27 cellular contexts compared by ENCODE assay signal in genomic region chr4:151629097-151629783, GRCh38.
"Had no signal": no experiment of that assay in that cellular context is flagged by ENCODE, and none has a peak within 500 bp of the region (broad histone marks: within the 10 kb centered on the region; RNA-seq: fewer than 3 reads in every experiment).

No MANE protein-coding gene starts in this region.

- H3K79me2 ChIP-seq: parathyroid adenoma had no signal

- H3K4me1 ChIP-seq: esophagus muscularis mucosa, left lung, parathyroid adenoma, suprapubic skin, transverse colon, upper lobe of right lung, uterus had no signal

- H3K9me3 Mint-ChIP-seq: naive thymus-derived CD4-positive, alpha-beta T cell; neural progenitor cell; stimulated activated naive CD8-positive, alpha-beta T cell treated with anti-CD3 and anti-CD28 coated beads, Interleukin-15, amount 100 ng/mL, for 72 hours had no signal

- H3K36me3 Mint-ChIP-seq: neural progenitor cell had no signal

- FAIRE-seq: colon, kidney had no signal

- H3K4me3 ChIP-seq: esophagus muscularis mucosa, left lung, neural progenitor cell, smooth muscle cell, suprapubic skin, transverse colon, upper lobe of right lung, uterus had no signal

- H3K4me1 Mint-ChIP-seq: stimulated activated naive CD8-positive, alpha-beta T cell treated with anti-CD3 and anti-CD28 coated beads, Interleukin-15, amount 100 ng/mL, for 72 hours had no signal

- ATAC-seq: left lung; naive thymus-derived CD4-positive, alpha-beta T cell; sciatic nerve; stimulated activated naive CD8-positive, alpha-beta T cell treated with anti-CD3 and anti-CD28 coated beads, Interleukin-15, amount 100 ng/mL, for 72 hours; upper lobe of right lung had no signal

- H3K27ac ChIP-seq: epithelial cell of prostate, esophagus muscularis mucosa, left lung, neural progenitor cell, parathyroid adenoma, suprapubic skin, transverse colon, upper lobe of right lung, uterus had no signal

- H3K27me3 ChIP-seq: dorsolateral prefrontal cortex, esophagus muscularis mucosa, left lung, neural progenitor cell, suprapubic skin, transverse colon, upper lobe of right lung, uterus had no signal

- H3K36me3 ChIP-seq: esophagus muscularis mucosa, left lung, neural progenitor cell, transverse colon, upper lobe of right lung, uterus had no signal

- H2AFZ ChIP-seq: neural progenitor cell, parathyroid adenoma had no signal

- DNase-seq: dorsolateral prefrontal cortex; effector CD4-positive, alpha-beta T cell; foreskin melanocyte; kidney; left lung; mesenchymal stem cell; naive thymus-derived CD4-positive, alpha-beta T cell; stimulated activated CD4-positive, alpha-beta T cell treated with anti-CD3 and anti-CD28 coated beads, Interleukin-12 subunit alpha, Interleukin-12 subunit beta, amount 100 ng/mL, for 4 hours; stimulated activated CD4-positive, alpha-beta T cell treated with anti-CD3 and anti-CD28 coated beads, Interleukin-1b, Interleukin-23, amount 100 ng/mL, for 48 hours; stimulated activated CD4-positive, alpha-beta T cell treated with anti-CD3 and anti-CD28 coated beads, Interleukin-4, amount 100 ng/mL, for 1 hour; stimulated activated CD8-positive, alpha-beta memory T cell treated with anti-CD3 and anti-CD28 coated beads, Interleukin-4, amount 100 ng/mL, for 48 hours; stimulated activated naive CD4-positive, alpha-beta T cell; stimulated activated naive CD8-positive, alpha-beta T cell treated with anti-CD3 and anti-CD28 coated beads, Interleukin-15, amount 100 ng/mL, for 72 hours; transverse colon; upper lobe of right lung; uterus had no signal

- H3K27ac Mint-ChIP-seq: mesothelial cell of epicardium; naive thymus-derived CD4-positive, alpha-beta T cell; nephron; neural progenitor cell; progenitor cell of endocrine pancreas; stimulated activated naive CD8-positive, alpha-beta T cell treated with anti-CD3 and anti-CD28 coated beads, Interleukin-15, amount 100 ng/mL, for 72 hours had no signal

- H3K27me3 Mint-ChIP-seq: progenitor cell of endocrine pancreas had no signal

- H3K4me2 ChIP-seq: neural progenitor cell, smooth muscle cell had no signal

- H3K9me3 ChIP-seq: esophagus muscularis mucosa, left lung, suprapubic skin, transverse colon, upper lobe of right lung, uterus had no signal

- H3K4me3 Mint-ChIP-seq: mesothelial cell of epicardium; naive thymus-derived CD4-positive, alpha-beta T cell; nephron; neural progenitor cell; stimulated activated naive CD8-positive, alpha-beta T cell treated with anti-CD3 and anti-CD28 coated beads, Interleukin-15, amount 100 ng/mL, for 72 hours had no signal
